10 cellular contexts compared by ENCODE assay signal in genomic region chr1:65423884-65424655, GRCh38. TPM values are rescaled to one million over a fixed set of nuclear protein-coding genes. Genes with fewer than 3 reads are reported as not detected.
A peak's percentile ranks its signal among the peaks of the same experiment; 100 is the strongest.
DNase-seq lines count a peak whose midpoint lies in the region; ATAC-seq and TF ChIP-seq lines count a peak whose summit lies in the region.
"Had no signal": no experiment of that assay in that cellular context is flagged by ENCODE, and none has a peak within 500 bp of the region (broad histone marks: within the 10 kb centered on the region; RNA-seq: fewer than 3 reads in every experiment).

No MANE protein-coding gene starts in this region.

- no peak overlapping the region for H3T11ph ChIP-seq in H9 (ENCODE audit: low read length)

- no peak overlapping the region for H2AK5ac ChIP-seq in H9 (ENCODE audit: insufficient read length, low read length)

- H3K4ac ChIP-seq in H9 (ENCODE audit: low read depth, low read length), result no peak overlapping the region

- H3K4me2 ChIP-seq in H9 (ENCODE audit: insufficient read depth, insufficient read length, low read length), result no peak overlapping the region

- DNase-seq in AG10803 (ENCODE audit: low read depth), result peak; percentile 96
- DNase-seq in H9, result no peak
- peak; percentile 11 for DNase-seq in activated CD4-positive, alpha-beta memory T cell treated with anti-CD3 and anti-CD28 coated beads for 36 hours
- DNase-seq in hepatic stellate cell (ENCODE audit: low spot score), result peak; percentile 58
- DNase-seq in DMS53 (lab: John Stamatoyannopoulos, UW), result no peak
- no peak for DNase-seq in Right ventricle myocardium inferior (ENCODE audit: missing footprints)
- DNase-seq: activated CD8-positive, alpha-beta memory T cell treated with anti-CD3 and anti-CD28 coated beads, Interleukin-2, amount 50 U/mL, for 4 hours; NCI-H510A had no signal

- WGBS in H9 (ENCODE audit: extremely low coverage, insufficient read length, low lambda C conversion rate), result no CpG with 5 or more reads among the region's 2 CpGs

- H3K4me1 Mint-ChIP-seq in H9, result peaks cover 22 to 40% of the 10 kb centered on the region in 2 experiments
- peaks cover 19% of the 10 kb centered on the region for H3K4me1 Mint-ChIP-seq in activated CD4-positive, alpha-beta memory T cell treated with anti-CD3 and anti-CD28 coated beads for 36 hours (ENCODE audit: low read depth)

- no peaks in the 10 kb centered on the region for H3K9me3 Mint-ChIP-seq in H9
- H3K9me3 Mint-ChIP-seq in activated CD4-positive, alpha-beta memory T cell treated with anti-CD3 and anti-CD28 coated beads for 36 hours, result no peaks in the 10 kb centered on the region

- no peak overlapping the region for H2BK15ac ChIP-seq in H9 (ENCODE audit: low read depth, low read length)

- CTCF ChIA-PET in activated CD4-positive, alpha-beta memory T cell treated with anti-CD3 and anti-CD28 coated beads for 36 hours (lab: Charles Lee), result interaction anchor here (0.6 to 0.7 kb wide), 2 partner anchors 171 to 175 kb away, joined by 3 to 4 read pairs; no protein-coding TSS in a partner anchor

- H3K18ac ChIP-seq in H9 (ENCODE audit: insufficient read length, low read depth, low read length), result no peak overlapping the region

- ATAC-seq in HG02623 (IDR thresholded peaks at IDR 0.05; ENCODE audit: unreplicated experiment), result no peak
- no peak for ATAC-seq in HG02970 (IDR thresholded peaks at IDR 0.05; ENCODE audit: low FRiP score, unreplicated experiment)
- ATAC-seq in Right ventricle myocardium inferior, result no peak

- H3K9me3 ChIP-seq in H9 (ENCODE audit: control insufficient read depth, low read depth, low read length), result no peaks in the 10 kb centered on the region

- H4K91ac ChIP-seq in H9 (ENCODE audit: insufficient read length, low read depth, low read length), result no peak overlapping the region

- TF ChIP-seq CTCF in AG10803 (conservative IDR thresholded peaks at IDR 0.05; ENCODE audit: low read length) (peak; percentile 13; the same call in 1 of the 2 replicates), H9 (conservative IDR thresholded peaks at IDR 0.05) (no peak)

- H2BK12ac ChIP-seq in H9 (ENCODE audit: insufficient read length, low read depth, low read length), result no peak overlapping the region

- peaks cover 7% of the 10 kb centered on the region; the same call in 1 of the 2 replicates for H3K4me1 ChIP-seq in H9 (ENCODE audit: insufficient read depth, low read length)

- H3K79me2 ChIP-seq in H9 (ENCODE audit: insufficient read depth, low read length), result peaks cover 10% of the 10 kb centered on the region; the same call in 1 of the 2 replicates

- POLR2A ChIA-PET in activated CD4-positive, alpha-beta memory T cell treated with anti-CD3 and anti-CD28 coated beads for 36 hours (lab: Charles Lee), result interaction anchor here (1.1 to 1.6 kb wide), 2 partner anchors 30 to 170 kb away, joined by 4 to 10 read pairs; no protein-coding TSS in a partner anchor

- H3K23me2 ChIP-seq in H9 (ENCODE audit: insufficient read length, low read depth, low read length, poor library complexity, severe bottlenecking), result peaks cover 9% of the 10 kb centered on the region

- H3K27me3 Mint-ChIP-seq in H9 (ENCODE audit: low read depth), result no peaks in the 10 kb centered on the region
- no peaks in the 10 kb centered on the region for H3K27me3 Mint-ChIP-seq in activated CD4-positive, alpha-beta memory T cell treated with anti-CD3 and anti-CD28 coated beads for 36 hours

- no peak overlapping the region for H3K14ac ChIP-seq in H9 (ENCODE audit: insufficient read depth, low read length)

- peaks cover 9 to 33% (median 19%) of the 10 kb centered on the region in 3 experiments; a peak in 6 of 7 replicates for H3K36me3 Mint-ChIP-seq in H9 (ENCODE audit: insufficient read depth in 1 of 3, low read depth in 3 of 3)
- peaks cover 25% of the 10 kb centered on the region for H3K36me3 Mint-ChIP-seq in activated CD4-positive, alpha-beta memory T cell treated with anti-CD3 and anti-CD28 coated beads for 36 hours

- H2BK5ac ChIP-seq in H9 (ENCODE audit: insufficient read length, low read length), result no peak overlapping the region

- H3K27ac ChIP-seq in H9 (ENCODE audit: insufficient read length, low read depth, low read length), result no peak overlapping the region

- no peak overlapping the region for H3K4me3 ChIP-seq in AG10803 (ENCODE audit: low read length)

- H3K23ac ChIP-seq in H9 (ENCODE audit: insufficient read length, low read depth, low read length), result no peak overlapping the region

- H3K79me1 ChIP-seq in H9 (ENCODE audit: insufficient read depth, low read depth, low read length, poor library complexity, severe bottlenecking), result peaks cover 4% of the 10 kb centered on the region

- H2AFZ ChIP-seq in H9 (ENCODE audit: low read length), result no peak overlapping the region

- intact Hi-C loops in activated CD4-positive, alpha-beta memory T cell treated with anti-CD3 and anti-CD28 coated beads for 36 hours (cut with micrococcal nuclease), result loop anchor here (1.0 to 5.0 kb wide), 7 partner anchors 31 to 1501 kb away; partner anchors contain the start of genes AK4, DNAI4 and MIER1
- intact Hi-C loops in Right ventricle myocardium inferior (cut with DNase I), result loop anchor here (5.0 kb wide), 4 partner anchors 68 to 277 kb away; partner anchors contain the start of gene AK4

- H3K56ac ChIP-seq in H9 (ENCODE audit: insufficient read length, low read depth, low read length), result no peak overlapping the region

- no peaks in the 10 kb centered on the region for H3K27me3 ChIP-seq in H9 (ENCODE audit: insufficient read depth, low read length)

- no peak overlapping the region for H2BK20ac ChIP-seq in H9 (ENCODE audit: low read depth, low read length, poor library complexity, severe bottlenecking)

- no peak overlapping the region for H4K8ac ChIP-seq in H9 (replicated peaks; ENCODE audit: insufficient read length, low read depth, low read length)

- H3K27ac Mint-ChIP-seq in H9, result peak overlapping the region; percentile 21 to 90 (median 86); a peak in 4 of 7 replicates
- H3K27ac Mint-ChIP-seq in activated CD4-positive, alpha-beta memory T cell treated with anti-CD3 and anti-CD28 coated beads for 36 hours, result peak overlapping the region; percentile 34

- H2BK120ac ChIP-seq in H9 (ENCODE audit: low read depth, low read length, poor library complexity, severe bottlenecking), result no peak overlapping the region

- no peak overlapping the region for H3K9ac ChIP-seq in H9 (ENCODE audit: extremely low read depth, insufficient read length, low read length)

- H3K4me3 Mint-ChIP-seq in H9, result no peak overlapping the region; a peak in 1 of 5 replicates
- H3K4me3 Mint-ChIP-seq in activated CD4-positive, alpha-beta memory T cell treated with anti-CD3 and anti-CD28 coated beads for 36 hours, result no peak overlapping the region

- H4K5ac ChIP-seq in H9 (ENCODE audit: insufficient read length, low read depth, low read length), result no peak overlapping the region

- H4K20me1 ChIP-seq in H9 (ENCODE audit: control insufficient read depth, insufficient read depth, insufficient read length), result no peaks in the 10 kb centered on the region

RNA-seq across cellular contexts. Expression of gene LEPR, which starts 3.6 kb away (rescaled TPM):
- total RNA-seq in H9 (2021) (3.3 TPM in 2 replicates), Right ventricle myocardium inferior (3.5 TPM)
- 1 to 10 TPM; 5.0 to 5.2 TPM for total RNA-seq in activated CD4-positive, alpha-beta memory T cell treated with anti-CD3 and anti-CD28 coated beads for 36 hours

RNA-seq across cellular contexts. Expression of gene LEPROT, which starts 3.6 kb away (rescaled TPM):
- 28.6 and 32.6 TPM in 2 replicates for total RNA-seq in H9 (2021)
- 10 to 100 TPM; 17.9 to 19.6 TPM for total RNA-seq in activated CD4-positive, alpha-beta memory T cell treated with anti-CD3 and anti-CD28 coated beads for 36 hours
- 44.3 TPM for total RNA-seq in Right ventricle myocardium inferior

Comparison
In these comparisons a context has a peak if more than half of its experiments do, and no peak if none do; other contexts are left out.
1. DNase-seq: peak in AG10803 (single experiment), activated CD4-positive, alpha-beta memory T cell treated with anti-CD3 and anti-CD28 coated beads for 36 hours (single experiment) and hepatic stellate cell (single experiment); none in H9 (single experiment), DMS53 (single experiment) and Right ventricle myocardium inferior (single experiment).